In genomic region chr9:22084336-22085035, GRCh38 we compare ENCODE assay signal across 10 cellular contexts.
DNase-seq lines count a peak whose midpoint lies in the region; ATAC-seq and TF ChIP-seq lines count a peak whose summit lies in the region.
"Had no signal": no experiment of that assay in that cellular context is flagged by ENCODE, and none has a peak within 500 bp of the region (broad histone marks: within the 10 kb centered on the region; RNA-seq: fewer than 3 reads in every experiment).

No MANE protein-coding gene starts in this region.

- peaks cover 0 to 2% of the 10 kb centered on the region in 2 donors for H3K36me3 Mint-ChIP-seq in activated T-cell treated with anti-CD3 and anti-CD28 coated beads, Interleukin-2, amount 50 U/mL, for 72 hours (ENCODE audit: insufficient read depth in 2 of 2)

- peaks cover 86% of the 10 kb centered on the region for H3K27me3 Mint-ChIP-seq in activated T-cell treated with anti-CD3 and anti-CD28 coated beads, Interleukin-2, amount 50 U/mL, for 72 hours (ENCODE audit: low read depth)

- H3K27ac ChIP-seq in HUES48 (ENCODE audit: low read depth, low read length), result peak overlapping the region; percentile 36
- peak overlapping the region in 1 of 2 donors; percentile 15 for H3K27ac ChIP-seq in left lung

- TF ChIP-seq CTCF in left lung (IDR thresholded peaks at IDR 0.05), result no peak

- H3K9me3 ChIP-seq in HUES48 (ENCODE audit: control insufficient read depth, insufficient read depth, low read length), result no peaks in the 10 kb centered on the region
- no peaks in the 10 kb centered on the region for H3K9me3 ChIP-seq in left lung

- H3K4me1 Mint-ChIP-seq in activated T-cell treated with anti-CD3 and anti-CD28 coated beads, Interleukin-2, amount 50 U/mL, for 72 hours (ENCODE audit: low read depth), result peaks cover 17% of the 10 kb centered on the region

- no peaks in the 10 kb centered on the region for H3K9me3 Mint-ChIP-seq in activated T-cell treated with anti-CD3 and anti-CD28 coated beads, Interleukin-2, amount 50 U/mL, for 72 hours

- H3K27ac Mint-ChIP-seq in activated T-cell treated with anti-CD3 and anti-CD28 coated beads, Interleukin-2, amount 50 U/mL, for 72 hours, result no peak overlapping the region

- H3K36me3 ChIP-seq in HUES48 (ENCODE audit: control insufficient read depth, insufficient read depth, low read length), result no peaks in the 10 kb centered on the region
- H3K36me3 ChIP-seq in left lung, result no peaks in the 10 kb centered on the region

- H3K9ac ChIP-seq in HUES48 (ENCODE audit: low read depth, low read length), result no peak overlapping the region

- peak; percentile 78 for ATAC-seq in left lung
- ATAC-seq in activated T-cell treated with anti-CD3 and anti-CD28 coated beads, Interleukin-2, amount 50 U/mL, for 72 hours (replicated peaks in 1 of 2), result no peak
- ATAC-seq in GM18498 (IDR thresholded peaks at IDR 0.05; ENCODE audit: unreplicated experiment), result no peak
- no peak for ATAC-seq in GM21367 (IDR thresholded peaks at IDR 0.05; ENCODE audit: unreplicated experiment)

- H3K4me3 ChIP-seq in HUES48 (ENCODE audit: low read depth, low read length) (no peak overlapping the region), left lung (no peak overlapping the region)

- no peak overlapping the region for H3K4me3 Mint-ChIP-seq in activated T-cell treated with anti-CD3 and anti-CD28 coated beads, Interleukin-2, amount 50 U/mL, for 72 hours

- H3K27me3 ChIP-seq in HUES48 (ENCODE audit: control insufficient read depth, insufficient read depth, low read length) (no peaks in the 10 kb centered on the region), left lung (no peaks in the 10 kb centered on the region)

- DNase-seq in AG08395 (ENCODE audit: low spot score) (peak; percentile 88), astrocyte of the hippocampus (ENCODE audit: low read depth, low spot score) (peak; percentile 94), left lung (no peak), UCSD-AML1 (lab: John Stamatoyannopoulos, UW; ENCODE audit: unreplicated experiment) (no peak)
- DNase-seq in activated T-cell treated with anti-CD3 and anti-CD28 coated beads, Interleukin-2, amount 50 U/mL, for 72 hours, result no peak
- DNase-seq: activated CD4-positive, alpha-beta T cell treated with anti-CD3 and anti-CD28 coated beads, Interleukin-2, amount 50 U/mL, for 4 hours; NCI-H774 had no signal

- intact Hi-C loops in left lung (cut with DNase I), result no loop called here

- 0 out of 2 replicates have a peak, but pooled peaks cover 11% of the 10 kb centered on the region for H3K4me1 ChIP-seq in HUES48 (ENCODE audit: control insufficient read depth, insufficient read depth, low read length)
- H3K4me1 ChIP-seq in left lung, result peaks cover 0 to 4% of the 10 kb centered on the region in 2 donors

Comparison
In these comparisons a context has a peak if more than half of its experiments do, and no peak if none do; other contexts are left out.
1. DNase-seq: peak in AG08395 (single experiment) and astrocyte of the hippocampus (single experiment); none in left lung (0 of 2), activated T-cell treated with anti-CD3 and anti-CD28 coated beads, Interleukin-2, amount 50 U/mL, for 72 hours (0 of 2) and UCSD-AML1 (single experiment).